ENCODE assay signal across 8 cellular contexts in genomic region chr19:4186087-4186993, GRCh38. TPM values are rescaled to one million over a fixed set of nuclear protein-coding genes. Genes with fewer than 3 reads are reported as not detected.
DNase-seq lines count a peak whose midpoint lies in the region; ATAC-seq and TF ChIP-seq lines count a peak whose summit lies in the region.

No MANE protein-coding gene starts in this region.

- intact Hi-C loops in breast epithelium (cut with DNase I; ENCODE audit: low total_unique reads): no loop called here

- peaks cover 0 to 12% of the 10 kb centered on the region in 2 donors for H3K4me1 ChIP-seq in breast epithelium

- DNase-seq in NCI-H1436 (lab: John Stamatoyannopoulos, UW) (peak; percentile 65), NCI-H1436 treated with DMSO at 0.1 percent for 48 hours (lab: John Stamatoyannopoulos, UW) (no peak), NCI-H2171 treated with DMSO at 0.1 percent for 48 hours (lab: John Stamatoyannopoulos, UW) (peak; percentile 77), breast epithelium (ENCODE audit: low spot score in 2 of 2) (peak in 1 of 2 donors; percentile 77), kidney tubule cell (ENCODE audit: low spot score) (peak; percentile 68)
- DNase-seq in stimulated activated CD4-positive, alpha-beta T cell treated with anti-CD3 and anti-CD28 coated beads, Interleukin-2, amount 100 ng/mL, for 48 hours: peak; percentile 87 to 91

- no peaks in the 10 kb centered on the region for H3K36me3 ChIP-seq in breast epithelium

- TF ChIP-seq CTCF in WI38 (IDR thresholded peaks at IDR 0.05; ENCODE audit: low read depth, low read length) (peak; percentile 88), breast epithelium (IDR thresholded peaks at IDR 0.05) (peak; percentile 10 to 43 (median 31))

- ATAC-seq in GM19467 (IDR thresholded peaks at IDR 0.05; ENCODE audit: unreplicated experiment): no peak

- TF ChIP-seq POLR2A in breast epithelium (IDR thresholded peaks at IDR 0.05): no peak

- H3K27ac ChIP-seq in breast epithelium: no peak overlapping the region

- H3K4me3 ChIP-seq in WI38 (ENCODE audit: low read depth, low read length) (no peak overlapping the region), breast epithelium (no peak overlapping the region)

- H3K27me3 ChIP-seq in breast epithelium: no peaks in the 10 kb centered on the region

- no peaks in the 10 kb centered on the region for H3K9me3 ChIP-seq in breast epithelium

RNA-seq across cellular contexts. Expression of gene ANKRD24, which starts 3.9 kb away (rescaled TPM):
- total RNA-seq in breast epithelium: 1 to 10 TPM in 1 of 3 donors, under 1 TPM in 2; 0.80 to 3.2 (median 0.98) TPM

RNA-seq across cellular contexts. Expression of gene SIRT6, which starts 4.0 kb away (rescaled TPM):
- 10 to 100 TPM; 21.5 to 29.8 (median 25.6) TPM for total RNA-seq in breast epithelium

RNA-seq across cellular contexts. Expression of gene CREB3L3, which starts 32.9 kb away (rescaled TPM):
- not detected for total RNA-seq in breast epithelium

RNA-seq across cellular contexts. Expression of gene EBI3, which starts 43.0 kb away (rescaled TPM):
- total RNA-seq in breast epithelium: 10 to 100 TPM in 1 of 3 donors, 1 to 10 TPM in 1, under 1 TPM in 1; 0.66 to 12.6 (median 8.2) TPM
